ENCODE assay signal across 16 cellular contexts in the genomic region with DNA sequence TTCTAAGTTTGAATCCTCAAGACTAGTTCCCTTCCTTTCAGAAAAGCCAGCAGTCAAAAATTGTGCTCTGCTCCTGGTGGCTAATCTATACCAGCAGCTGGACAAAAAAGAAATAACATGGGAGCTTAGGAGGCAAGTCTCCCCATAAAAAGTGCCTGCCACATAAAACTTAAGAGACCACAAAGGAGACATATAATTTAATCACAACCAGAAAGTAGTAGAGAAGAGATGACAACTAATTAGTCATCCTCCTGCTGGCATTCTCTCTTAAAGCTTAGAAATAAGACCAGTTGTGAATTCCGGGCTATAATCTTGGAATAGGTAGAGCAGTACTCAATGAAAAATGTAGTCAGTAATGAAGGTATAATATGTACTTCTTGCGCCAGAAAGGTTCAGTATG.
"Had no signal": no experiment of that assay in that cellular context is flagged by ENCODE, and none has a peak within 500 bp of the region (broad histone marks: within the 10 kb centered on the region; RNA-seq: fewer than 3 reads in every experiment).

No MANE protein-coding gene starts in this region.

- H3K27me3 ChIP-seq: esophagus muscularis mucosa, tibial artery had no signal

- H3K4me3 ChIP-seq: esophagus muscularis mucosa, lung, skin epidermis, tibial artery had no signal

- H3K9ac ChIP-seq: parathyroid adenoma had no signal

- H3K4me1 ChIP-seq: esophagus muscularis mucosa, parathyroid adenoma, tibial artery had no signal

- H3K9me3 ChIP-seq: esophagus muscularis mucosa, tibial artery had no signal

- DNase-seq: activated CD4-positive, alpha-beta memory T cell treated with anti-CD3 and anti-CD28 coated beads for 36 hours; activated CD8-positive, alpha-beta memory T cell treated with anti-CD3 and anti-CD28 coated beads, Interleukin-2, amount 10 ng/mL, durations not matched to agents 7 days and 5 days; activated naive CD4-positive, alpha-beta T cell treated with anti-CD3 and anti-CD28 coated beads for 36 hours; activated T-cell treated with anti-CD3 and anti-CD28 coated beads, Interleukin-2, amount 50 U/mL, for 1 hour; foreskin melanocyte; midbrain; stimulated activated CD4-positive, alpha-beta T cell treated with anti-CD3 and anti-CD28 coated beads, Interleukin-15, amount 100 ng/mL, for 24 hours; stimulated activated CD4-positive, alpha-beta T cell treated with anti-CD3 and anti-CD28 coated beads, Interleukin-4, amount 100 ng/mL, for 24 hours; stimulated activated naive CD4-positive, alpha-beta T cell; T-cell; tibial artery; WERI-Rb-1 had no signal

- H3K27ac ChIP-seq: esophagus muscularis mucosa, parathyroid adenoma, skin epidermis, tibial artery, WERI-Rb-1 had no signal

- H3K79me2 ChIP-seq: parathyroid adenoma had no signal

- H2AFZ ChIP-seq: parathyroid adenoma had no signal

- ATAC-seq: activated CD8-positive, alpha-beta memory T cell treated with anti-CD3 and anti-CD28 coated beads, Interleukin-2, amount 10 ng/mL, durations not matched to agents 7 days and 5 days; T-cell had no signal
